In genomic region chr20:43583982-43584432, GRCh38 we compare ENCODE assay signal across 9 cellular contexts. TPM values are rescaled to one million over a fixed set of nuclear protein-coding genes. Genes with fewer than 3 reads are reported as not detected.
A peak's percentile ranks its signal among the peaks of the same experiment; 100 is the strongest.
DNase-seq lines count a peak whose midpoint lies in the region; ATAC-seq, FAIRE-seq and TF ChIP-seq lines count a peak whose summit lies in the region.
"Had no signal": no experiment of that assay in that cellular context is flagged by ENCODE, and none has a peak within 500 bp of the region (broad histone marks: within the 10 kb centered on the region; RNA-seq: fewer than 3 reads in every experiment).

No MANE protein-coding gene starts in this region.

- no peaks in the 10 kb centered on the region for H3K9me3 Mint-ChIP-seq in activated naive CD8-positive, alpha-beta T cell treated with anti-CD3 and anti-CD28 coated beads, Interleukin-2, amount 50 U/mL, for 24 hours

- intact Hi-C loops in kidney (cut with DNase I): no loop called here

- no peaks in the 10 kb centered on the region for H3K27me3 Mint-ChIP-seq in activated naive CD8-positive, alpha-beta T cell treated with anti-CD3 and anti-CD28 coated beads, Interleukin-2, amount 50 U/mL, for 24 hours

- no peaks in the 10 kb centered on the region for H3K36me3 Mint-ChIP-seq in activated naive CD8-positive, alpha-beta T cell treated with anti-CD3 and anti-CD28 coated beads, Interleukin-2, amount 50 U/mL, for 24 hours (ENCODE audit: low read depth)

- H3K4me3 Mint-ChIP-seq in activated naive CD8-positive, alpha-beta T cell treated with anti-CD3 and anti-CD28 coated beads, Interleukin-2, amount 50 U/mL, for 24 hours: no peak overlapping the region

- peak; percentile 34 for DNase-seq in NCI-H510A treated with DMSO at 0.1 percent for 48 hours (lab: John Stamatoyannopoulos, UW)
- no peak for DNase-seq in NCI-H510A (lab: John Stamatoyannopoulos, UW)
- peak; percentile 99 for DNase-seq in adipocyte (ENCODE audit: low read depth)
- peak; percentile 96 for DNase-seq in kidney
- DNase-seq in urothelium cell line (ENCODE audit: low spot score): peak; percentile 86
- no peak for DNase-seq in NCI-H1105 treated with DMSO at 0.1 percent for 48 hours (lab: John Stamatoyannopoulos, UW)
- DNase-seq in activated naive CD8-positive, alpha-beta T cell treated with anti-CD3 and anti-CD28 coated beads, Interleukin-2, amount 50 U/mL, for 24 hours: no peak
- DNase-seq: stimulated activated naive CD4-positive, alpha-beta T cell treated with Interleukin-2 at 50 U/mL for 16 hours had no signal

- H3K36me3 ChIP-seq in adipocyte (ENCODE audit: control insufficient read depth, insufficient read depth, low read length, severe bottlenecking) (no peaks in the 10 kb centered on the region), kidney (ENCODE audit: control insufficient read depth in 1 of 2, insufficient read depth in 2 of 2, low read length in 2 of 2) (peaks cover 9 to 29% of the 10 kb centered on the region in 2 donors)

- peak overlapping the region; percentile 17 for H3K4me3 ChIP-seq in adipocyte (ENCODE audit: low read length)
- no peak overlapping the region for H3K4me3 ChIP-seq in kidney (ENCODE audit: low read length in 2 of 2)

- no peak for ATAC-seq in HG03342 (IDR thresholded peaks at IDR 0.05; ENCODE audit: unreplicated experiment)
- ATAC-seq in activated naive CD8-positive, alpha-beta T cell treated with anti-CD3 and anti-CD28 coated beads, Interleukin-2, amount 50 U/mL, for 24 hours: no peak

- H3K9me3 ChIP-seq in adipocyte (ENCODE audit: control insufficient read depth, low read length) (no peaks in the 10 kb centered on the region), kidney (ENCODE audit: control insufficient read depth in 1 of 2, low read length in 2 of 2) (no peaks in the 10 kb centered on the region)

- no peak overlapping the region for H3K27ac Mint-ChIP-seq in activated naive CD8-positive, alpha-beta T cell treated with anti-CD3 and anti-CD28 coated beads, Interleukin-2, amount 50 U/mL, for 24 hours

- H3K4me1 ChIP-seq in adipocyte (ENCODE audit: control insufficient read depth, insufficient read depth, low read length) (peaks cover 35% of the 10 kb centered on the region), kidney (ENCODE audit: control insufficient read depth in 1 of 2, insufficient read depth in 1 of 2, low read depth in 1 of 2, low read length in 2 of 2) (peaks cover 7 to 11% of the 10 kb centered on the region in 2 donors)

- FAIRE-seq in kidney (lab: Jason Lieb, UNC) (no peak), urothelium cell line (lab: Jason Lieb, UNC) (no peak)

- H3K27ac ChIP-seq in kidney (ENCODE audit: low read depth in 2 of 2, low read length in 2 of 2): no peak overlapping the region

- no peaks in the 10 kb centered on the region for H3K4me1 Mint-ChIP-seq in activated naive CD8-positive, alpha-beta T cell treated with anti-CD3 and anti-CD28 coated beads, Interleukin-2, amount 50 U/mL, for 24 hours

- no peaks in the 10 kb centered on the region for H3K27me3 ChIP-seq in adipocyte (replicated peaks; ENCODE audit: control insufficient read depth, insufficient read depth, low read length)

- TF ChIP-seq CTCF in kidney (IDR thresholded peaks at IDR 0.05; ENCODE audit: borderline replicate concordance, extremely low read depth, insufficient read depth): no peak

- peak overlapping the region; percentile 32 for H3K9ac ChIP-seq in adipocyte (ENCODE audit: low read length)
- H3K9ac ChIP-seq in kidney (ENCODE audit: low read length in 2 of 2): no peak overlapping the region

RNA-seq across cellular contexts. Expression of gene IFT52, which starts 6.7 kb away (rescaled TPM):
- total RNA-seq in kidney: 35.2 TPM
- 27.0 TPM for polyA plus RNA-seq in kidney (ENCODE audit: insufficient read depth, low read depth, low replicate concordance)

RNA-seq across cellular contexts. Expression of gene SGK2, which starts 25.2 kb away (rescaled TPM):
- total RNA-seq in kidney: 42.9 TPM
- 95.1 TPM for polyA plus RNA-seq in kidney (ENCODE audit: insufficient read depth, low read depth, low replicate concordance)

Comparison
In these comparisons a context has a peak if more than half of its experiments do, and no peak if none do; other contexts are left out.
1. DNase-seq: peak in NCI-H510A treated with DMSO at 0.1 percent for 48 hours (single experiment), adipocyte (single experiment), kidney (single experiment) and urothelium cell line (single experiment); none in NCI-H510A (single experiment), NCI-H1105 treated with DMSO at 0.1 percent for 48 hours (single experiment) and activated naive CD8-positive, alpha-beta T cell treated with anti-CD3 and anti-CD28 coated beads, Interleukin-2, amount 50 U/mL, for 24 hours (single experiment).